1 cellular context compared by ENCODE assay signal in genomic region chr7:120052884-120053382, GRCh38.
TF ChIP-seq lines count a peak whose summit lies in the region.

No MANE protein-coding gene starts in this region.

TF ChIP-seq in HepG2, 621 proteins besides CTCF, POLR2A, EP300 and RAD21 (continued from another document):
- TF ChIP-seq KDM1A (CRISPR knock-in tag; IDR thresholded peaks at IDR 0.05) (no peak), DNMT3B (CRISPR knock-in tag; conservative IDR thresholded peaks at IDR 0.05) (no peak), TARDBP (CRISPR knock-in tag; IDR thresholded peaks at IDR 0.05) (no peak), HNRNPL (IDR thresholded peaks at IDR 0.05; ENCODE audit: low read depth, low read length) (no peak), SKIL (CRISPR knock-in tag; IDR thresholded peaks at IDR 0.05; ENCODE audit: borderline replicate concordance) (no peak), ZNF816 (CRISPR knock-in tag; IDR thresholded peaks at IDR 0.05; ENCODE audit: borderline replicate concordance) (no peak), ZNF235 (CRISPR knock-in tag; IDR thresholded peaks at IDR 0.05; ENCODE audit: borderline replicate concordance) (no peak)
TF ChIP-seq in HepG2: peak in this region for 0.
